24 cellular contexts compared by ENCODE assay signal in genomic region chr2:14285812-14286211, GRCh38.
DNase-seq lines count a peak whose midpoint lies in the region; ATAC-seq and TF ChIP-seq lines count a peak whose summit lies in the region.
"Had no signal": no experiment of that assay in that cellular context is flagged by ENCODE, and none has a peak within 500 bp of the region (broad histone marks: within the 10 kb centered on the region; RNA-seq: fewer than 3 reads in every experiment).

No MANE protein-coding gene starts in this region.

- no peaks in the 10 kb centered on the region for H4K20me1 ChIP-seq in PC-3 (ENCODE audit: low read length)

- H3K4me1 ChIP-seq in PC-3 (ENCODE audit: insufficient read depth, low read length) (peaks cover 3% of the 10 kb centered on the region; the same call in 1 of the 2 replicates), ascending aorta (no peaks in the 10 kb centered on the region)
- H3K4me1 ChIP-seq: A549 had no signal

- no peaks in the 10 kb centered on the region for H3K27me3 Mint-ChIP-seq in nephron progenitor cell (ENCODE audit: low read depth, poor library complexity)
- H3K27me3 Mint-ChIP-seq: B cell, IgD-negative memory B cell had no signal

- H3K9me3 Mint-ChIP-seq in nephron progenitor cell, result no peaks in the 10 kb centered on the region
- H3K9me3 Mint-ChIP-seq: H9 had no signal

- TF ChIP-seq CTCF in PC-3 (conservative IDR thresholded peaks at IDR 0.05; ENCODE audit: low read depth, low read length) (no peak), nephron progenitor cell (IDR thresholded peaks at IDR 0.05) (no peak), ascending aorta (IDR thresholded peaks at IDR 0.05) (no peak)

- no peak for ATAC-seq in PC-3
- ATAC-seq in left colon, result peak; percentile 23
- ATAC-seq: A549, GM12878 had no signal

- no peaks in the 10 kb centered on the region for H3K9me2 ChIP-seq in PC-3 (replicated peaks; ENCODE audit: low read length)

- no peak overlapping the region for H2AFZ ChIP-seq in PC-3 (ENCODE audit: low read length)

- H3F3A ChIP-seq in PC-3 (ENCODE audit: low read length, unreplicated experiment), result no peaks in the 10 kb centered on the region

- H3K27ac ChIP-seq in PC-3 (ENCODE audit: low read length), result no peak overlapping the region
- H3K27ac ChIP-seq in ascending aorta, result no peak overlapping the region
- H3K27ac ChIP-seq: A549, SK-N-MC had no signal

- H3K4me3 Mint-ChIP-seq in nephron progenitor cell, result no peak overlapping the region
- H3K4me3 Mint-ChIP-seq: B cell, CD14-positive monocyte, H9, HFFc6, IgD-negative memory B cell had no signal

- intact Hi-C loops in PC-3 (cut with micrococcal nuclease), result no loop called here
- intact Hi-C loops in left colon (cut with DNase I, micrococcal nuclease), result no loop called here
- intact Hi-C loops in ascending aorta (cut with DNase I), result no loop called here

- no peak overlapping the region for H3K27ac Mint-ChIP-seq in nephron progenitor cell
- H3K27ac Mint-ChIP-seq: B cell, CD14-positive monocyte, H9, HFFc6, IgD-negative memory B cell had no signal

- DNase-seq in NCI-H345 (lab: John Stamatoyannopoulos, UW) (peak; percentile 12), NCI-H345 treated with DMSO at 0.1 percent for 48 hours (lab: John Stamatoyannopoulos, UW; ENCODE audit: unreplicated experiment) (no peak), DMS53 treated with DMSO at 0.1 percent for 48 hours (lab: John Stamatoyannopoulos, UW; ENCODE audit: unreplicated experiment) (peak; percentile 57), PC-3 (peak; percentile 15), left colon (no peak), nephron progenitor cell (no peak), ascending aorta (ENCODE audit: low spot score in 2 of 2) (no peak)
- no peak for DNase-seq in stimulated activated CD4-positive, alpha-beta T cell treated with anti-CD3 and anti-CD28 coated beads, Interleukin-15, amount 100 ng/mL, for 24 hours
- DNase-seq: DND-41, H9, HFFc6, MV-4-11, NCI-H1105 treated with DMSO at 0.1 percent for 48 hours, NCI-H187, NCI-H226, NCI-H526 treated with DMSO at 0.1 percent for 48 hours, OCI-M1, Right ventricle myocardium superior had no signal

- no peaks in the 10 kb centered on the region for H3K36me3 Mint-ChIP-seq in nephron progenitor cell (ENCODE audit: low read depth)
- H3K36me3 Mint-ChIP-seq: CD14-positive monocyte, IgD-negative memory B cell had no signal

- no peaks in the 10 kb centered on the region for H3K36me3 ChIP-seq in PC-3 (ENCODE audit: low read depth, low read length)
- H3K36me3 ChIP-seq in ascending aorta, result no peaks in the 10 kb centered on the region

- H3K9ac ChIP-seq in PC-3 (ENCODE audit: low read length), result no peak overlapping the region

- H3K4me3 ChIP-seq in PC-3 (ENCODE audit: low read length) (no peak overlapping the region), ascending aorta (no peak overlapping the region)
- H3K4me3 ChIP-seq: A549, GM12878, SK-N-MC had no signal

- H3K4me2 ChIP-seq in PC-3 (ENCODE audit: low read length), result no peak overlapping the region
- H3K4me2 ChIP-seq: A549 had no signal

- H3K79me2 ChIP-seq in PC-3 (ENCODE audit: low read length), result no peaks in the 10 kb centered on the region

- peaks cover 6% of the 10 kb centered on the region for H3K4me1 Mint-ChIP-seq in nephron progenitor cell
- H3K4me1 Mint-ChIP-seq: B cell, CD14-positive monocyte had no signal

- POLR2A ChIA-PET in PC-3 (lab: Charles Lee; ENCODE audit: unreplicated experiment), result no interaction called here

- peaks cover 4% of the 10 kb centered on the region; the same call in 1 of the 2 replicates for H3K27me3 ChIP-seq in PC-3 (ENCODE audit: low read length)
- no peaks in the 10 kb centered on the region for H3K27me3 ChIP-seq in ascending aorta

- BruUV-seq in PC-3 (replicated peaks; lab: Mats Ljungman, UMichigan), result no TSS peak

- CTCF ChIA-PET in PC-3 (lab: Charles Lee), result no interaction called here

- H3K9me3 ChIP-seq in PC-3 (ENCODE audit: low read length) (no peaks in the 10 kb centered on the region), ascending aorta (no peaks in the 10 kb centered on the region)

Comparison
In these comparisons a context has a peak if more than half of its experiments do, and no peak if none do; other contexts are left out.
1. DNase-seq: peak in NCI-H345 (single experiment), DMS53 treated with DMSO at 0.1 percent for 48 hours (single experiment) and PC-3 (single experiment); none in NCI-H345 treated with DMSO at 0.1 percent for 48 hours (single experiment), left colon (0 of 2), nephron progenitor cell (single experiment), stimulated activated CD4-positive, alpha-beta T cell treated with anti-CD3 and anti-CD28 coated beads, Interleukin-15, amount 100 ng/mL, for 24 hours (single experiment) and ascending aorta (0 of 2).